Comparison of ENCODE assay signal across 8 cellular contexts in genomic region chr3:126703512-126704493, GRCh38. TPM values are rescaled to one million over a fixed set of nuclear protein-coding genes. Genes with fewer than 3 reads are reported as not detected.
A peak's percentile ranks its signal among the peaks of the same experiment; 100 is the strongest.
DNase-seq lines count a peak whose midpoint lies in the region; ATAC-seq and TF ChIP-seq lines count a peak whose summit lies in the region.

Gene CHCHD6 (plus strand): TSS chr3:126704240. CDS start chr3:126704313, 73 bp downstream.

- no peaks in the 10 kb centered on the region for H3K36me3 ChIP-seq in BJ (ENCODE audit: control insufficient read depth, insufficient read depth, low read length)

- peaks cover 22% of the 10 kb centered on the region for H3K27me3 Mint-ChIP-seq in activated CD4-positive, alpha-beta T cell treated with anti-CD3 and anti-CD28 coated beads, Interleukin-2, amount 10 ng/mL, durations not matched to agents 7 days and 5 days

- POLR2A ChIA-PET in BJ (lab: Charles Lee), result no interaction called here
- POLR2A ChIA-PET in activated CD4-positive, alpha-beta T cell treated with anti-CD3 and anti-CD28 coated beads, Interleukin-2, amount 10 ng/mL, durations not matched to agents 7 days and 5 days (lab: Charles Lee), result no interaction called here

- H3K27me3 ChIP-seq in BJ (ENCODE audit: control insufficient read depth, insufficient read depth, low read length), result no peaks in the 10 kb centered on the region; the same call in 1 of the 2 replicates

- DNase-seq in BJ (ENCODE audit: low read depth) (peak; percentile 41), NCI-H524 treated with DMSO at 0.1 percent for 48 hours (lab: John Stamatoyannopoulos, UW) (peak; percentile 94), cortex of kidney (lab: John Stamatoyannopoulos, UW) (peak; percentile 29), left colon (peak; percentile 92 to 97)
- peak; percentile 96 for DNase-seq in activated CD4-positive, alpha-beta T cell treated with anti-CD3 and anti-CD28 coated beads, Interleukin-2, amount 10 ng/mL, durations not matched to agents 7 days and 5 days
- DNase-seq in stimulated activated CD4-positive, alpha-beta T cell treated with anti-CD3 and anti-CD28 coated beads, Interleukin-1b, Interleukin-23, amount 100 ng/mL, for 4 hours (ENCODE audit: low read depth in 2 of 2), result peak; percentile 96 to 97

- H3K4me3 ChIP-seq in BJ (ENCODE audit: low read depth, low read length), result peak within 1 kb of the TSS; percentile 88

- TF ChIP-seq CTCF in BJ (IDR thresholded peaks at IDR 0.05; ENCODE audit: insufficient read depth, low read depth, low read length), result peak; percentile 19; the same call in 1 of the 2 replicates

- peak within 1 kb of the TSS; percentile 84 for H3K27ac Mint-ChIP-seq in activated CD4-positive, alpha-beta T cell treated with anti-CD3 and anti-CD28 coated beads, Interleukin-2, amount 10 ng/mL, durations not matched to agents 7 days and 5 days

- peak; percentile 95 for ATAC-seq in GM19324 (IDR thresholded peaks at IDR 0.05; ENCODE audit: low FRiP score, unreplicated experiment)
- peak; percentile 96 for ATAC-seq in HG03460 (IDR thresholded peaks at IDR 0.05; ENCODE audit: unreplicated experiment)
- peak; percentile 98 for ATAC-seq in left colon

- intact Hi-C loops in left colon (cut with DNase I, micrococcal nuclease), result no loop called here

- H3K9me3 Mint-ChIP-seq in activated CD4-positive, alpha-beta T cell treated with anti-CD3 and anti-CD28 coated beads, Interleukin-2, amount 10 ng/mL, durations not matched to agents 7 days and 5 days, result no peaks in the 10 kb centered on the region

- peaks cover 17% of the 10 kb centered on the region for H3K4me1 Mint-ChIP-seq in activated CD4-positive, alpha-beta T cell treated with anti-CD3 and anti-CD28 coated beads, Interleukin-2, amount 10 ng/mL, durations not matched to agents 7 days and 5 days

- CTCF ChIA-PET in BJ (lab: Yijun Ruan, JAX), result interaction anchor here (1.5 to 2.1 kb wide), 2 partner anchors 10 to 49 kb away, joined by 3 to 5 read pairs; no protein-coding TSS in a partner anchor
- CTCF ChIA-PET in activated CD4-positive, alpha-beta T cell treated with anti-CD3 and anti-CD28 coated beads, Interleukin-2, amount 10 ng/mL, durations not matched to agents 7 days and 5 days (lab: Charles Lee), result interaction anchor here (0.6 to 1.3 kb wide), 3 partner anchors 24 to 844 kb away, joined by 3 to 4 read pairs (median 3); no protein-coding TSS in a partner anchor

- H3K36me3 Mint-ChIP-seq in activated CD4-positive, alpha-beta T cell treated with anti-CD3 and anti-CD28 coated beads, Interleukin-2, amount 10 ng/mL, durations not matched to agents 7 days and 5 days (ENCODE audit: low read depth), result no peaks in the 10 kb centered on the region

- peak within 1 kb of the TSS; percentile 94 for H3K4me3 Mint-ChIP-seq in activated CD4-positive, alpha-beta T cell treated with anti-CD3 and anti-CD28 coated beads, Interleukin-2, amount 10 ng/mL, durations not matched to agents 7 days and 5 days

RNA-seq across cellular contexts. Expression of gene CHCHD6, which starts in this region (rescaled TPM):
- 13.4 and 23.7 TPM in 2 replicates for polyA plus RNA-seq in BJ (2011; rRNA removed)
- polyA minus RNA-seq in BJ (2011; rRNA and poly(A)+ RNA removed), result 3.3 and 3.9 TPM in 2 replicates
- total RNA-seq in activated CD4-positive, alpha-beta T cell treated with anti-CD3 and anti-CD28 coated beads, Interleukin-2, amount 10 ng/mL, durations not matched to agents 7 days and 5 days, result 1 to 10 TPM; 5.4 to 7.4 TPM
- 10 to 100 TPM in 1 of 2 donors, 1 to 10 TPM in 1; 8.9 to 11.4 TPM for total RNA-seq in left colon

Comparison
In these comparisons a context has a peak if more than half of its experiments do, and no peak if none do; other contexts are left out.
1. Peak in every context shown above with its lines: DNase-seq, ATAC-seq and H3K4me3 ChIP-seq.
2. DNase-seq: peak in every context shown above with its lines; median percentile 96 in stimulated activated CD4-positive, alpha-beta T cell treated with anti-CD3 and anti-CD28 coated beads, Interleukin-1b, Interleukin-23, amount 100 ng/mL, for 4 hours; 96 in activated CD4-positive, alpha-beta T cell treated with anti-CD3 and anti-CD28 coated beads, Interleukin-2, amount 10 ng/mL, durations not matched to agents 7 days and 5 days; 94 in left colon; 94 in NCI-H524 treated with DMSO at 0.1 percent for 48 hours; 41 in BJ; 29 in cortex of kidney.